Comparison of ENCODE assay signal across 1 cellular context in the genomic region with DNA sequence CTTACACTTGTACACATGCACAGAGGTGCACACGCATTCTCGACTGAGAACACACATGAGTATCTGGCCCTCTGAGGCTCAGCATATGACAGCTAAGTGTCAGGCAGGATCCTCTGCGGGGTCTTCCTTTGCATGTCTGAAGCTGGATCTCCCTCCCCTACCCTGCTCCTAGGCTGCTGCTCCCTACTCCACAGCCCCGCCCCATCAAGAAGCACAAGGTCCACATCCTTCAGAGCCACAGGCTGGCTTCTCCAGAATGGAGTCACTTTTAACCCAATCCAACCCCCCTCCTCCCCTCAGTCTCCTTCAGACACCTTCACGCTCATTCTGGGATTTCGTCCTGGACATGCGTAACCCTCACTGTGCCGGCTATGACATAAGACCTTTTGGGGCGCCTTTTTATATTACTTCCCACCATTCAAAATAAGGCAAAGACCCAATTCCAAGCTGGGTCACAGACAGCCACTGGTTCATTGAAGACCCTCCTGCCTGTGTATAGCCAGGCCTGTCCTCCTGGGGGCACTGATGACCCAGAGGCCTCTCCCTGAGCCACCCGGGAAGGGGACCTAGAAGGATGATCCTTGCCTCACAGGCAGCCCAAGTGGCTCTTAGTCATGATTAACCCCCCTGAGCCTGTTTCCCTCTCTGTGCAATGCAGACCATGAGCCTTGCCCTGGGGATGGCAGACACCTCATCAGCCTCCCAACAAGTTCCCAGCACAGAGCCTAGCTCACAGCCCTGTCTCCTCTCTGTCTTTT.
TF ChIP-seq lines count a peak whose summit lies in the region.

No MANE protein-coding gene starts in this region.

TF ChIP-seq in GM23338, 12 proteins besides CTCF, POLR2A, EP300 and RAD21:
- TF ChIP-seq, protein P1, sequence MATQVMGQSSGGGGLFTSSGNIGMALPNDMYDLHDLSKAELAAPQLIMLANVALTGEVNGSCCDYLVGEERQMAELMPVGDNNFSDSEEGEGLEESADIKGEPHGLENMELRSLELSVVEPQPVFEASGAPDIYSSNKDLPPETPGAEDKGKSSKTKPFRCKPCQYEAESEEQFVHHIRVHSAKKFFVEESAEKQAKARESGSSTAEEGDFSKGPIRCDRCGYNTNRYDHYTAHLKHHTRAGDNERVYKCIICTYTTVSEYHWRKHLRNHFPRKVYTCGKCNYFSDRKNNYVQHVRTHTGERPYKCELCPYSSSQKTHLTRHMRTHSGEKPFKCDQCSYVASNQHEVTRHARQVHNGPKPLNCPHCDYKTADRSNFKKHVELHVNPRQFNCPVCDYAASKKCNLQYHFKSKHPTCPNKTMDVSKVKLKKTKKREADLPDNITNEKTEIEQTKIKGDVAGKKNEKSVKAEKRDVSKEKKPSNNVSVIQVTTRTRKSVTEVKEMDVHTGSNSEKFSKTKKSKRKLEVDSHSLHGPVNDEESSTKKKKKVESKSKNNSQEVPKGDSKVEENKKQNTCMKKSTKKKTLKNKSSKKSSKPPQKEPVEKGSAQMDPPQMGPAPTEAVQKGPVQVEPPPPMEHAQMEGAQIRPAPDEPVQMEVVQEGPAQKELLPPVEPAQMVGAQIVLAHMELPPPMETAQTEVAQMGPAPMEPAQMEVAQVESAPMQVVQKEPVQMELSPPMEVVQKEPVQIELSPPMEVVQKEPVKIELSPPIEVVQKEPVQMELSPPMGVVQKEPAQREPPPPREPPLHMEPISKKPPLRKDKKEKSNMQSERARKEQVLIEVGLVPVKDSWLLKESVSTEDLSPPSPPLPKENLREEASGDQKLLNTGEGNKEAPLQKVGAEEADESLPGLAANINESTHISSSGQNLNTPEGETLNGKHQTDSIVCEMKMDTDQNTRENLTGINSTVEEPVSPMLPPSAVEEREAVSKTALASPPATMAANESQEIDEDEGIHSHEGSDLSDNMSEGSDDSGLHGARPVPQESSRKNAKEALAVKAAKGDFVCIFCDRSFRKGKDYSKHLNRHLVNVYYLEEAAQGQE (IDR thresholded peaks at IDR 0.05; ENCODE audit: unreplicated experiment): no peak
- TF ChIP-seq EZH2 (IDR thresholded peaks at IDR 0.05; ENCODE audit: low read depth, unreplicated experiment) (no peak), JUNB (IDR thresholded peaks at IDR 0.05; ENCODE audit: unreplicated experiment) (no peak)
